7 cellular contexts compared by ENCODE assay signal in the genomic region with DNA sequence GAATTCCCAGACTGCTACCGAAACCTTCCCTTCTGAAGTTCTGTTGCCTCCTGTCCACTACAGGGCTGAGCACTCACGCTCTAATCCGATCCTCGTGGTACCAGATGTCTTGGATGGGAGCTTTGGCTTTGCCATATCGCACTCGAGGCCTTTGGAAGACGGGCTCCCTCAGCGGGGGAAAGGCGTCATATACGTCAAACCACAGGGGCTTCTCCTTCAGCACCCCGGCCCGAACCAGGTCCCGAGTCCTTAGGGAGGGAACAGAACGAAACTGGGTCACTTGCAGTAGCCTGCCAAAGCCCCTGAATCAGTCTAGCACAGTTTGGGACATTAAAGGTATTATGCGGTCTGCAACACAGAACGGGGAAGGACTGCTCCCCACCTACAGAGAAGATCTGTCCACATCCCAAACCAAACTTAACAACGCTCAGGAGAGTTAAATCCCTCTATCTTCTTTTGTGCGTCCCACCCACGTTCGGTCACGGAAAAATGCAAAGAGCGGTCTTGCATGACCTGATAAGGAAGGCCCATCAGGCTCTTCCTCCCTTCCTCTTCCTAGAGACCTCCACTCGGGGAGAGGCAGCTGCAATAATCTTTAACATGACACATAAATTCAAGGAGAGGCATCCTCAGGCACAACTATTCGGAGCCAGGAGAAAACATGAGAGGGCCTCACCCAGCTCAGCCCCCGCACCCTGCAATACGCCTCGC. TPM values are rescaled to one million over a fixed set of nuclear protein-coding genes. Genes with fewer than 3 reads are reported as not detected.
DNase-seq lines count a peak whose midpoint lies in the region; ATAC-seq and TF ChIP-seq lines count a peak whose summit lies in the region.

No MANE protein-coding gene starts in this region.

- H3K9me3 ChIP-seq in Panc1 (ENCODE audit: control insufficient read depth, insufficient read depth, low read depth, low read length) (no peaks in the 10 kb centered on the region), esophagus muscularis mucosa (no peaks in the 10 kb centered on the region), sigmoid colon (no peaks in the 10 kb centered on the region)

- POLR2A ChIA-PET in Panc1 (lab: Charles Lee) = interaction anchor here (0.5 kb wide), 1 partner anchor 382 kb away, joined by 9 read pairs; no protein-coding TSS in a partner anchor

- H3K27ac ChIP-seq in GM23338 (ENCODE audit: low read depth) = peak overlapping the region; percentile 47; the same call in 1 of the 2 replicates
- H3K27ac ChIP-seq in Panc1 (ENCODE audit: low read length) = peak overlapping the region; percentile 99
- peak overlapping the region; percentile 83 to 98 (median 93) for H3K27ac ChIP-seq in esophagus muscularis mucosa (replicated peaks in 1 of 4)
- peak overlapping the region; percentile 88 to 97 (median 94) for H3K27ac ChIP-seq in sigmoid colon

- no TSS peak for BruUV-seq in Panc1 (replicated peaks; lab: Mats Ljungman, UMichigan)

- 12% methylated on average over 21 of the region's 27 CpGs for WGBS in esophagus muscularis mucosa
- 19 to 23% methylated on average over 27 of the region's 27 CpGs for WGBS in sigmoid colon, 2 donors

- H3K4me3 ChIP-seq in GM23338 = peak overlapping the region; percentile 100
- H3K4me3 ChIP-seq in Panc1 (ENCODE audit: low read depth in 2 of 2, low read length in 2 of 2) = peak overlapping the region; percentile 99
- peak overlapping the region; percentile 81 to 91 (median 89) for H3K4me3 ChIP-seq in esophagus muscularis mucosa
- peak overlapping the region; percentile 63 to 97 (median 85) for H3K4me3 ChIP-seq in sigmoid colon

- TF ChIP-seq POLR2A in esophagus muscularis mucosa (IDR thresholded peaks at IDR 0.05; ENCODE audit: low read depth) (no peak), sigmoid colon (IDR thresholded peaks at IDR 0.05) (no peak)

- peaks cover 21% of the 10 kb centered on the region for H3K4me1 Mint-ChIP-seq in GM23338

- TF ChIP-seq CTCF in GM23338 (conservative IDR thresholded peaks at IDR 0.05; ENCODE audit: low read depth in 2 of 2) = no peak
- TF ChIP-seq CTCF in Panc1 (IDR thresholded peaks at IDR 0.05) = no peak
- TF ChIP-seq CTCF in esophagus muscularis mucosa (IDR thresholded peaks at IDR 0.05) = no peak
- no peak for TF ChIP-seq CTCF in sigmoid colon (IDR thresholded peaks at IDR 0.05)

- peak overlapping the region; percentile 98 for H3K4me2 ChIP-seq in GM23338

- DNase-seq in GM23338 (ENCODE audit: low spot score) (no peak), Panc1 (ENCODE audit: low read depth, low spot score) (no peak), esophagus muscularis mucosa (ENCODE audit: extremely low spot score) (no peak), sigmoid colon (peak; percentile 69), GDM1 (lab: John Stamatoyannopoulos, UW) (no peak)

- TF ChIP-seq EP300 in esophagus muscularis mucosa (IDR thresholded peaks at IDR 0.05) (no peak), sigmoid colon (IDR thresholded peaks at IDR 0.05) (no peak)

- H3K4me1 ChIP-seq in GM23338 (ENCODE audit: insufficient read depth) (peaks cover 17% of the 10 kb centered on the region), Panc1 (ENCODE audit: control insufficient read depth, insufficient read depth, low read length) (peaks cover 25% of the 10 kb centered on the region), esophagus muscularis mucosa (peaks cover 44 to 76% (median 65%) of the 10 kb centered on the region in 4 donors), sigmoid colon (peaks cover 0 to 58% (median 49%) of the 10 kb centered on the region in 4 donors)

- in situ Hi-C loops in Panc1 (cut with HindIII; ENCODE audit: low pct_unique_long_range_greater_than_20kb, low sequenced_read_pairs) = no loop called here

- H3K27me3 Mint-ChIP-seq in GM23338 (ENCODE audit: insufficient read depth, low read depth, poor library complexity) = no peaks in the 10 kb centered on the region

- no peaks in the 10 kb centered on the region for H3K27me3 ChIP-seq in GM23338 (ENCODE audit: insufficient read depth)
- no peaks in the 10 kb centered on the region for H3K27me3 ChIP-seq in Panc1 (ENCODE audit: control insufficient read depth, insufficient read depth, low read length)
- no peaks in the 10 kb centered on the region for H3K27me3 ChIP-seq in esophagus muscularis mucosa
- no peaks in the 10 kb centered on the region for H3K27me3 ChIP-seq in sigmoid colon

- peaks cover 32% of the 10 kb centered on the region for H3K79me2 ChIP-seq in GM23338 (replicated peaks; ENCODE audit: insufficient read depth)

- H3K36me3 ChIP-seq in GM23338 (ENCODE audit: insufficient read depth) = peaks cover 13% of the 10 kb centered on the region
- peaks cover 18% of the 10 kb centered on the region for H3K36me3 ChIP-seq in Panc1 (ENCODE audit: control insufficient read depth, insufficient read depth, low read length)
- H3K36me3 ChIP-seq in esophagus muscularis mucosa = peaks cover 0 to 39% (median 13%) of the 10 kb centered on the region in 4 donors
- H3K36me3 ChIP-seq in sigmoid colon = peaks cover 0 to 35% (median 3%) of the 10 kb centered on the region in 4 donors

- H3K4me3 Mint-ChIP-seq in GM23338 = peak overlapping the region; percentile 97

- H3K27ac Mint-ChIP-seq in GM23338 = peak overlapping the region; percentile 91

- H3F3A ChIP-seq in GM23338 (replicated peaks; ENCODE audit: low read depth) = 0 out of 2 replicates have a peak, but pooled peaks cover 9% of the 10 kb centered on the region

- H3K9me2 ChIP-seq in GM23338 (ENCODE audit: insufficient read depth) = no peaks in the 10 kb centered on the region

- H2AFZ ChIP-seq in GM23338 = peak overlapping the region; percentile 86; the same call in 1 of the 2 replicates

- H3K9me3 Mint-ChIP-seq in GM23338 = no peaks in the 10 kb centered on the region

- ATAC-seq in GM23338 = no peak; the same call in 2 of the 3 replicates
- peak; percentile 61 for ATAC-seq in Panc1
- no peak for ATAC-seq in GM18498 (IDR thresholded peaks at IDR 0.05; ENCODE audit: unreplicated experiment)
- ATAC-seq in HG03354 (IDR thresholded peaks at IDR 0.05; ENCODE audit: poor library complexity, severe bottlenecking, unreplicated experiment) = no peak

- CTCF ChIA-PET in Panc1 (lab: Charles Lee) = interaction anchor here (1.3 kb wide), 1 partner anchor 150 kb away, joined by 3 read pairs; no protein-coding TSS in a partner anchor

- H4K20me1 ChIP-seq in GM23338 (replicated peaks; ENCODE audit: insufficient read depth) = no peaks in the 10 kb centered on the region; the same call in 1 of the 2 replicates

- H3K36me3 Mint-ChIP-seq in GM23338 (ENCODE audit: low read depth) = peaks cover 33% of the 10 kb centered on the region

- intact Hi-C loops in Panc1 (cut with micrococcal nuclease; ENCODE audit: unreplicated experiment) = no loop called here
- intact Hi-C loops in esophagus muscularis mucosa (cut with DNase I) = loop anchor here (5.0 kb wide), 1 partner anchor 233 kb away; a partner anchor contains a TSS
- intact Hi-C loops in sigmoid colon (cut with DNase I) = loop anchor here (2.0 kb wide), 1 partner anchor 15 kb away; no protein-coding TSS in a partner anchor

TF ChIP-seq in GM23338, 12 proteins besides CTCF, POLR2A, EP300 and RAD21 (continues in another document):
- no peak for TF ChIP-seq JUNB (IDR thresholded peaks at IDR 0.05; ENCODE audit: unreplicated experiment)
- TF ChIP-seq, protein P1, sequence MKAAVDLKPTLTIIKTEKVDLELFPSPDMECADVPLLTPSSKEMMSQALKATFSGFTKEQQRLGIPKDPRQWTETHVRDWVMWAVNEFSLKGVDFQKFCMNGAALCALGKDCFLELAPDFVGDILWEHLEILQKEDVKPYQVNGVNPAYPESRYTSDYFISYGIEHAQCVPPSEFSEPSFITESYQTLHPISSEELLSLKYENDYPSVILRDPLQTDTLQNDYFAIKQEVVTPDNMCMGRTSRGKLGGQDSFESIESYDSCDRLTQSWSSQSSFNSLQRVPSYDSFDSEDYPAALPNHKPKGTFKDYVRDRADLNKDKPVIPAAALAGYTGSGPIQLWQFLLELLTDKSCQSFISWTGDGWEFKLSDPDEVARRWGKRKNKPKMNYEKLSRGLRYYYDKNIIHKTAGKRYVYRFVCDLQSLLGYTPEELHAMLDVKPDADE (IDR thresholded peaks at IDR 0.05) = no peak

RNA-seq across cellular contexts. Expression of a gene that starts 0.5 kb away (rescaled TPM):
- 38.0 and 53.2 TPM in 2 replicates for total RNA-seq in GM23338 (2014; rRNA removed; shearing (Covaris generic))
- polyA plus RNA-seq in GM23338 (2016; fragmentation: Nextera tagmentation; extraction: Ambion mirVana) (65.5 and 74.5 TPM in 2 replicates), sigmoid colon (10 to 100 TPM; 16.6 to 43.9 (median 17.4) TPM)
- total RNA-seq in Panc1 (2021; ENCODE audit: unreplicated experiment) (85.4 TPM), esophagus muscularis mucosa (10 to 100 TPM; 11.6 to 22.2 (median 16.9) TPM), sigmoid colon (10 to 100 TPM in 3 of 4 donors, 1 to 10 TPM in 1; 9.5 to 15.1 (median 13.3) TPM)
- polyA plus RNA-seq in Panc1 (2012; ENCODE audit: insufficient read length) = 76.8 TPM

Comparison
In these comparisons a context has a peak if more than half of its experiments do, and no peak if none do; other contexts are left out.
1. H3K27ac ChIP-seq: peak in every context shown above with its lines; median percentile 99 in Panc1; 94 in sigmoid colon; 93 in esophagus muscularis mucosa; 47 in GM23338.